ENCODE assay signal across 25 cellular contexts in genomic region chr17:50728881-50729765, GRCh38. TPM values are rescaled to one million over a fixed set of nuclear protein-coding genes. Genes with fewer than 3 reads are reported as not detected.
A peak's percentile ranks its signal among the peaks of the same experiment; 100 is the strongest.
DNase-seq lines count a peak whose midpoint lies in the region; ATAC-seq and TF ChIP-seq lines count a peak whose summit lies in the region.
"Had no signal": no experiment of that assay in that cellular context is flagged by ENCODE, and none has a peak within 500 bp of the region (broad histone marks: within the 10 kb centered on the region; RNA-seq: fewer than 3 reads in every experiment).

No MANE protein-coding gene starts in this region.

- H2AK5ac ChIP-seq in trophoblast cell (ENCODE audit: low read length), result no peak overlapping the region

- intact Hi-C loops in Right ventricle myocardium inferior (cut with DNase I), result no loop called here
- intact Hi-C loops in left ventricle myocardium inferior (cut with micrococcal nuclease), result no loop called here
- intact Hi-C loops in mammary epithelial cell (cut with micrococcal nuclease), result no loop called here

- H3K4me2 ChIP-seq in Loucy (ENCODE audit: low read depth, low read length, poor library complexity, severe bottlenecking) (peak overlapping the region; percentile 97), trophoblast cell (ENCODE audit: low read length) (no peak overlapping the region), mammary epithelial cell (ENCODE audit: insufficient read depth, low read depth, low read length) (no peak overlapping the region)

- H2BK120ac ChIP-seq in trophoblast cell (ENCODE audit: insufficient read depth, low read length, poor library complexity), result no peak overlapping the region

- no TSS peak for BruUV-seq in mammary epithelial cell (replicated peaks; lab: Mats Ljungman, UMichigan)

- in situ Hi-C loops in mammary epithelial cell (cut with MboI; ENCODE audit: low sequenced_read_pairs in 2 of 2), result no loop called here

- H3K9me3 ChIP-seq in left ventricle myocardium inferior (replicated peaks) (no peaks in the 10 kb centered on the region), Loucy (ENCODE audit: insufficient read depth, low read depth, low read length) (no peaks in the 10 kb centered on the region), trophoblast cell (ENCODE audit: insufficient read depth, low read depth, low read length) (peaks cover 2% of the 10 kb centered on the region), mammary epithelial cell (replicated peaks; ENCODE audit: insufficient read depth, low read length) (no peaks in the 10 kb centered on the region)
- H3K9me3 ChIP-seq: body of pancreas, stomach, tibial nerve had no signal

- peaks cover 85% of the 10 kb centered on the region for H3K4me1 ChIP-seq in left ventricle myocardium inferior
- peaks cover 36% of the 10 kb centered on the region for H3K4me1 ChIP-seq in Loucy (ENCODE audit: insufficient read depth, low read length, poor library complexity, severe bottlenecking)
- H3K4me1 ChIP-seq in trophoblast cell (ENCODE audit: control insufficient read depth in 1 of 2, insufficient read depth in 2 of 2, low read length in 2 of 2), result peaks cover 4 to 14% of the 10 kb centered on the region in 2 experiments
- H3K4me1 ChIP-seq in mammary epithelial cell (ENCODE audit: insufficient read depth, low read length), result peaks cover 5% of the 10 kb centered on the region

- no peak overlapping the region for H3K4me3 Mint-ChIP-seq in activated naive CD8-positive, alpha-beta T cell treated with anti-CD3 and anti-CD28 coated beads for 36 hours

- no peaks in the 10 kb centered on the region for H3K9me2 ChIP-seq in Loucy (replicated peaks; ENCODE audit: low read depth, low read length)

- H3K4me3 ChIP-seq in left ventricle myocardium inferior (no peak overlapping the region), Loucy (ENCODE audit: low read length, poor library complexity, severe bottlenecking) (no peak overlapping the region), trophoblast cell (ENCODE audit: low read depth, low read length) (no peak overlapping the region), mammary epithelial cell (replicated peaks in 1 of 3; ENCODE audit: insufficient read depth in 1 of 3, low read depth in 2 of 3, low read length in 3 of 3) (no peak overlapping the region)
- H3K4me3 ChIP-seq: body of pancreas, stomach, tibial nerve had no signal

- CTCF ChIA-PET in mammary epithelial cell (lab: Charles Lee; ENCODE audit: low non-redundant PET), result no interaction called here

- H3K27ac ChIP-seq in left ventricle myocardium inferior (replicated peaks), result no peak overlapping the region
- H3K27ac ChIP-seq in trophoblast cell (ENCODE audit: low read depth, low read length), result no peak overlapping the region
- no peak overlapping the region for H3K27ac ChIP-seq in mammary epithelial cell (ENCODE audit: insufficient read depth, low read depth, low read length)
- H3K27ac ChIP-seq: body of pancreas, stomach, tibial nerve had no signal

- H3K9me3 Mint-ChIP-seq in activated naive CD8-positive, alpha-beta T cell treated with anti-CD3 and anti-CD28 coated beads for 36 hours, result no peaks in the 10 kb centered on the region

- H3K36me3 Mint-ChIP-seq in activated naive CD8-positive, alpha-beta T cell treated with anti-CD3 and anti-CD28 coated beads for 36 hours, result peaks cover 12% of the 10 kb centered on the region

- H3K27ac Mint-ChIP-seq in activated naive CD8-positive, alpha-beta T cell treated with anti-CD3 and anti-CD28 coated beads for 36 hours, result peak overlapping the region; percentile 56

- no peak overlapping the region for H2BK5ac ChIP-seq in trophoblast cell (ENCODE audit: low read depth, low read length, poor library complexity)

- H3K4me1 Mint-ChIP-seq in activated naive CD8-positive, alpha-beta T cell treated with anti-CD3 and anti-CD28 coated beads for 36 hours, result peaks cover 52% of the 10 kb centered on the region

- DNase-seq in Right ventricle myocardium inferior (ENCODE audit: missing footprints), result no peak
- no peak for DNase-seq in left ventricle myocardium inferior
- no peak for DNase-seq in activated naive CD8-positive, alpha-beta T cell treated with anti-CD3 and anti-CD28 coated beads for 36 hours
- no peak for DNase-seq in trophoblast cell
- DNase-seq in EL, result no peak
- no peak for DNase-seq in NCI-H2227 treated with DMSO at 0.1 percent for 48 hours (lab: John Stamatoyannopoulos, UW)
- no peak for DNase-seq in mammary epithelial cell
- DNase-seq: activated CD4-positive, alpha-beta T cell treated with anti-CD3 and anti-CD28 coated beads for 4 hours; body of pancreas; effector CD8-positive, alpha-beta T cell; GDM1; HCEC 1CT; KBM-7; MV-4-11; NCI-H1694 treated with DMSO at 0.1 percent for 48 hours; NCI-H2171 treated with DMSO at 0.1 percent for 48 hours; NCI-H69; stimulated activated CD4-positive, alpha-beta T cell treated with anti-CD3 and anti-CD28 coated beads, Interleukin-2, amount 100 ng/mL, for 48 hours; stomach had no signal

- H2AFZ ChIP-seq in Loucy (ENCODE audit: low read length), result no peak overlapping the region
- H2AFZ ChIP-seq in trophoblast cell (ENCODE audit: insufficient read depth, low read length, poor library complexity), result peak overlapping the region; percentile 63
- H2AFZ ChIP-seq in mammary epithelial cell (ENCODE audit: low read depth, low read length), result no peak overlapping the region

- no peak overlapping the region for H3K14ac ChIP-seq in trophoblast cell (ENCODE audit: low read length)

- no peaks in the 10 kb centered on the region for H3F3A ChIP-seq in Loucy (ENCODE audit: low read depth)

- peak overlapping the region; percentile 100 for H3K4ac ChIP-seq in trophoblast cell (ENCODE audit: low read depth, low read length)

- H3K79me2 ChIP-seq in Loucy (ENCODE audit: insufficient read depth, low read length) (peaks cover 100% of the 10 kb centered on the region), trophoblast cell (ENCODE audit: control insufficient read depth, insufficient read depth, low read length, poor library complexity) (peaks cover 35% of the 10 kb centered on the region), mammary epithelial cell (ENCODE audit: insufficient read depth, low read length) (peaks cover 98% of the 10 kb centered on the region)

- ATAC-seq in Right ventricle myocardium inferior, result peak; percentile 15
- ATAC-seq: body of pancreas, esophagus mucosa had no signal

- H3K9ac ChIP-seq in Loucy (ENCODE audit: low read depth, low read length, poor library complexity, severe bottlenecking), result no peak overlapping the region
- H3K9ac ChIP-seq in trophoblast cell (ENCODE audit: low read length), result no peak overlapping the region
- H3K9ac ChIP-seq in mammary epithelial cell (ENCODE audit: insufficient read depth, low read length), result no peak overlapping the region

- H3K27me3 ChIP-seq in left ventricle myocardium inferior (ENCODE audit: low read depth), result no peaks in the 10 kb centered on the region
- no peaks in the 10 kb centered on the region for H3K27me3 ChIP-seq in Loucy (ENCODE audit: insufficient read depth, low read length, poor library complexity, severe bottlenecking)
- H3K27me3 ChIP-seq in trophoblast cell (ENCODE audit: insufficient read depth, low read length), result no peaks in the 10 kb centered on the region
- no peaks in the 10 kb centered on the region for H3K27me3 ChIP-seq in mammary epithelial cell (ENCODE audit: insufficient read depth, low read length)
- H3K27me3 ChIP-seq: body of pancreas, stomach, tibial nerve had no signal

- TF ChIP-seq CTCF in left ventricle myocardium inferior (IDR thresholded peaks at IDR 0.05; ENCODE audit: borderline replicate concordance) (no peak), Loucy (conservative IDR thresholded peaks at IDR 0.05; ENCODE audit: low read length) (no peak), mammary epithelial cell (conservative IDR thresholded peaks at IDR 0.05 in 1 of 2, IDR thresholded peaks at IDR 0.05 in 1 of 2; ENCODE audit: extremely low read depth in 1 of 2, insufficient read depth in 1 of 2, low read depth in 1 of 2, low read length in 2 of 2) (no peak)

- no peak overlapping the region for H3K23ac ChIP-seq in trophoblast cell (ENCODE audit: low read length)

- no peaks in the 10 kb centered on the region for H3K79me1 ChIP-seq in trophoblast cell (ENCODE audit: low read length)

- dilution Hi-C loops in mammary epithelial cell (cut with HindIII; ENCODE audit: low sequenced_read_pairs), result loop anchor here (5.0 kb wide), 1 partner anchor 63 kb away; no protein-coding TSS in a partner anchor

- H4K20me1 ChIP-seq in Loucy (ENCODE audit: insufficient read depth, low read length, poor library complexity, severe bottlenecking) (peaks cover 98% of the 10 kb centered on the region), mammary epithelial cell (ENCODE audit: insufficient read depth, low read length) (peaks cover 30% of the 10 kb centered on the region)

- peak overlapping the region; percentile 71 for H3K18ac ChIP-seq in trophoblast cell (ENCODE audit: low read length)

- no peak overlapping the region for H2BK12ac ChIP-seq in trophoblast cell (ENCODE audit: low read length)

- no CpG with 5 or more reads among the region's 5 CpGs for WGBS in trophoblast cell (ENCODE audit: extremely low coverage, insufficient coverage, insufficient read length)
- WGBS in mammary epithelial cell (ENCODE audit: low coverage, missing lambda C conversion rate), result 69% methylated on average over 5 of the region's 5 CpGs

- H4K91ac ChIP-seq in trophoblast cell (ENCODE audit: low read depth, low read length), result no peak overlapping the region

- no peaks in the 10 kb centered on the region for H3K27me3 Mint-ChIP-seq in activated naive CD8-positive, alpha-beta T cell treated with anti-CD3 and anti-CD28 coated beads for 36 hours

- H4K12ac ChIP-seq in trophoblast cell (ENCODE audit: low read depth, low read length), result no peak overlapping the region

- peak overlapping the region; percentile 47 for H4K8ac ChIP-seq in trophoblast cell (ENCODE audit: low read depth, low read length)

- H3K36me3 ChIP-seq in left ventricle myocardium inferior (no peaks in the 10 kb centered on the region), Loucy (ENCODE audit: insufficient read depth, low read length) (no peaks in the 10 kb centered on the region), trophoblast cell (ENCODE audit: control insufficient read depth in 1 of 2, insufficient read depth in 2 of 2, low read length in 2 of 2) (peaks cover 2 to 6% of the 10 kb centered on the region in 2 experiments), mammary epithelial cell (ENCODE audit: insufficient read depth, low read length) (no peaks in the 10 kb centered on the region)
- H3K36me3 ChIP-seq: tibial nerve had no signal

RNA-seq across cellular contexts. Expression of gene LUC7L3, which starts 9.7 kb away (rescaled TPM):
- total RNA-seq in Right ventricle myocardium inferior (49.3 TPM), left ventricle myocardium inferior (64.4 TPM), mammary epithelial cell (10 to 100 TPM; 13.5 to 83.9 TPM)
- 100 to 1,000 TPM; 108 to 116 TPM for total RNA-seq in activated naive CD8-positive, alpha-beta T cell treated with anti-CD3 and anti-CD28 coated beads for 36 hours
- 128 and 131 TPM in 2 replicates for polyA plus RNA-seq in trophoblast cell (2013)
- polyA plus RNA-seq in mammary epithelial cell, result 54.1 TPM
- polyA minus RNA-seq in mammary epithelial cell, result 21.9 TPM

RNA-seq across cellular contexts. Expression of gene ANKRD40, which starts 21.4 kb away (rescaled TPM):
- 60.9 TPM for total RNA-seq in Right ventricle myocardium inferior
- 53.1 TPM for total RNA-seq in left ventricle myocardium inferior
- 10 to 100 TPM; 39.5 to 40.2 TPM for total RNA-seq in activated naive CD8-positive, alpha-beta T cell treated with anti-CD3 and anti-CD28 coated beads for 36 hours
- 19.4 and 20.6 TPM in 2 replicates for polyA plus RNA-seq in trophoblast cell (2013)
- total RNA-seq in mammary epithelial cell, result 10 to 100 TPM; 36.3 to 38.5 TPM
- polyA plus RNA-seq in mammary epithelial cell, result 28.3 TPM
- polyA minus RNA-seq in mammary epithelial cell, result 30.4 TPM

RNA-seq across cellular contexts. Expression of gene ANKRD40CL, which starts 38.2 kb away (rescaled TPM):
- total RNA-seq in Right ventricle myocardium inferior (not detected), left ventricle myocardium inferior (not detected), mammary epithelial cell (not detected)
- not detected for total RNA-seq in activated naive CD8-positive, alpha-beta T cell treated with anti-CD3 and anti-CD28 coated beads for 36 hours
- polyA plus RNA-seq in trophoblast cell (2013), result not detected in 2 replicates
- not detected for polyA plus RNA-seq in mammary epithelial cell
- polyA minus RNA-seq in mammary epithelial cell, result not detected
- total RNA-seq: esophagus mucosa, lung microvascular endothelial cell, omental fat pad, tibial nerve had no signal
- polyA plus RNA-seq: keratinocyte had no signal
